ENCODE assay signal across 20 cellular contexts in genomic region chr6:17268114-17268513, GRCh38. TPM values are rescaled to one million over a fixed set of nuclear protein-coding genes. Genes with fewer than 3 reads are reported as not detected.
DNase-seq lines count a peak whose midpoint lies in the region; ATAC-seq, FAIRE-seq and TF ChIP-seq lines count a peak whose summit lies in the region.
"Had no signal": no experiment of that assay in that cellular context is flagged by ENCODE, and none has a peak within 500 bp of the region (broad histone marks: within the 10 kb centered on the region; RNA-seq: fewer than 3 reads in every experiment).

No MANE protein-coding gene starts in this region.

- H3K9me3 ChIP-seq in SK-N-SH: no peaks in the 10 kb centered on the region
- H3K9me3 ChIP-seq in RWPE2 (ENCODE audit: severe bottlenecking): no peaks in the 10 kb centered on the region
- H3K9me3 ChIP-seq: BLaER1 had no signal

- no peak for TF ChIP-seq EP300 in SK-N-SH (IDR thresholded peaks at IDR 0.05; ENCODE audit: borderline replicate concordance in 1 of 2, low read depth in 1 of 2, low read length in 1 of 2)

- no peaks in the 10 kb centered on the region for H3F3A ChIP-seq in SK-N-SH (replicated peaks; ENCODE audit: insufficient read depth)

- H3K4me2 ChIP-seq in SK-N-SH: no peak overlapping the region
- H3K4me2 ChIP-seq: BLaER1 had no signal

- POLR2A ChIA-PET in SK-N-SH (lab: Yijun Ruan, JAX): no interaction called here

- H3K9me2 ChIP-seq in SK-N-SH: no peaks in the 10 kb centered on the region

- H3K36me3 ChIP-seq in SK-N-SH (replicated peaks in 1 of 2; ENCODE audit: control insufficient read depth in 1 of 2, insufficient read depth in 2 of 2, low read length in 1 of 2) (no peaks in the 10 kb centered on the region), RWPE2 (ENCODE audit: low read depth) (no peaks in the 10 kb centered on the region)
- H3K36me3 ChIP-seq: BLaER1 had no signal

- WGBS in SK-N-SH (ENCODE audit: low lambda C conversion rate): 69% methylated on average over 6 of the region's 6 CpGs

- H3K27me3 ChIP-seq in SK-N-SH (ENCODE audit: insufficient read depth) (no peaks in the 10 kb centered on the region), RWPE2 (ENCODE audit: insufficient read depth, poor library complexity, severe bottlenecking) (no peaks in the 10 kb centered on the region)
- H3K27me3 ChIP-seq: BLaER1 had no signal

- no peak for TF ChIP-seq RAD21 in SK-N-SH (IDR thresholded peaks at IDR 0.05; ENCODE audit: low read length)

- TF ChIP-seq CTCF in SK-N-SH (IDR thresholded peaks at IDR 0.05) (no peak), RWPE2 (IDR thresholded peaks at IDR 0.05; ENCODE audit: poor library complexity, severe bottlenecking) (no peak), epithelial cell of esophagus (IDR thresholded peaks at IDR 0.05; ENCODE audit: insufficient read depth, low read depth, low read length, missing control alignments) (no peak)

- no peak for FAIRE-seq in urothelium cell line (lab: Jason Lieb, UNC)
- FAIRE-seq: GM12878 had no signal

- no peaks in the 10 kb centered on the region for H3K79me2 ChIP-seq in SK-N-SH (ENCODE audit: insufficient read depth)

- DNase-seq in SK-N-SH: no peak
- DNase-seq in RWPE2 (ENCODE audit: low spot score): no peak
- peak; percentile 6 for DNase-seq in epithelial cell of esophagus (ENCODE audit: low read depth)
- DNase-seq in urothelium cell line (ENCODE audit: low spot score): peak; percentile 31
- no peak for DNase-seq in activated naive CD4-positive, alpha-beta T cell (lab: John Stamatoyannopoulos, UW)
- DNase-seq in SKM-1 (lab: John Stamatoyannopoulos, UW; ENCODE audit: unreplicated experiment): no peak
- DNase-seq: 8988T; CD8-positive, alpha-beta memory T cell; Karpas-422; MV-4-11; NCI-H1436 treated with DMSO at 0.1 percent for 48 hours; NCI-H2081; NCI-H2227 treated with DMSO at 0.1 percent for 48 hours; NCI-H526; NK-92 treated with Interleukin-12 subunit alpha and Interleukin-12 subunit beta, amount 100 ng/mL, for 24 hours had no signal

- no peak overlapping the region for H3K4me3 ChIP-seq in SK-N-SH (ENCODE audit: low read depth in 2 of 2, low read length in 1 of 2)
- H3K4me3 ChIP-seq in RWPE2 (ENCODE audit: severe bottlenecking): no peak overlapping the region
- H3K4me3 ChIP-seq in epithelial cell of esophagus (ENCODE audit: low read length): no peak overlapping the region
- H3K4me3 ChIP-seq: BLaER1, GM12878 had no signal

- H3K27ac ChIP-seq in SK-N-SH (ENCODE audit: low read depth in 2 of 2, low read length in 1 of 2) (no peak overlapping the region), RWPE2 (ENCODE audit: poor library complexity, severe bottlenecking) (no peak overlapping the region)
- H3K27ac ChIP-seq: BLaER1, HL-60 had no signal

- CTCF ChIA-PET in SK-N-SH (lab: Yijun Ruan, JAX): interaction anchor here (1.3 kb wide), 1 partner anchor 316 kb away, joined by 3 read pairs; no protein-coding TSS in a partner anchor

- no peak overlapping the region for H3K9ac ChIP-seq in SK-N-SH
- H3K9ac ChIP-seq: BLaER1 had no signal

- no peak overlapping the region for H2AFZ ChIP-seq in SK-N-SH (ENCODE audit: low read depth)

- no peaks in the 10 kb centered on the region for H4K20me1 ChIP-seq in SK-N-SH (ENCODE audit: insufficient read depth)
- H4K20me1 ChIP-seq: BLaER1 had no signal

- peak; percentile 34; the same call in 2 of the 3 replicates for ATAC-seq in SK-N-SH treated with all-trans-retinoic acid at 6 μM for 48 hours
- peak; percentile 67; the same call in 2 of the 3 replicates for ATAC-seq in RWPE2 (ENCODE audit: low read depth)
- ATAC-seq in HG02884 (IDR thresholded peaks at IDR 0.05; ENCODE audit: unreplicated experiment): no peak
- ATAC-seq: GM12878 had no signal

- no peaks in the 10 kb centered on the region for H3K4me1 ChIP-seq in SK-N-SH (ENCODE audit: control insufficient read depth in 1 of 2, insufficient read depth in 2 of 2, low read depth in 1 of 2, low read length in 1 of 2)
- H3K4me1 ChIP-seq in RWPE2 (ENCODE audit: insufficient read depth, poor library complexity, severe bottlenecking): no peaks in the 10 kb centered on the region
- H3K4me1 ChIP-seq: BLaER1 had no signal

TF ChIP-seq in SK-N-SH treated with all-trans-retinoic acid at 6 μM for 48 hours, 23 proteins besides CTCF, POLR2A, EP300 and RAD21:
- TF ChIP-seq SNAI2 (CRISPR knock-in tag; IDR thresholded peaks at IDR 0.05): no peak
- TF ChIP-seq GLIS3 (CRISPR knock-in tag; IDR thresholded peaks at IDR 0.05): no peak
- no peak for TF ChIP-seq ISL1 (CRISPR knock-in tag; IDR thresholded peaks at IDR 0.05)
- no peak for TF ChIP-seq TCF4 (CRISPR knock-in tag; IDR thresholded peaks at IDR 0.05; ENCODE audit: borderline replicate concordance)
TF ChIP-seq in SK-N-SH treated with all-trans-retinoic acid at 6 μM for 48 hours: peak in this region for 0.

TF ChIP-seq in SK-N-SH, 30 proteins besides CTCF, POLR2A, EP300 and RAD21:
- no peak for TF ChIP-seq TCF12 (IDR thresholded peaks at IDR 0.05)

RNA-seq across cellular contexts. Expression of gene RBM24, which starts 13.0 kb away (rescaled TPM):
- 0.19 and 0.20 TPM in 2 replicates for polyA plus RNA-seq in SK-N-SH (2012; rRNA removed)
- polyA plus RNA-seq in SK-N-SH (2012; cell fraction: cytosol; rRNA removed): 0.08 and 0.10 TPM in 2 replicates
- polyA plus RNA-seq in SK-N-SH (2012; cell fraction: nucleus; rRNA removed): 0.19 and 0.31 TPM in 2 replicates

Comparison
In these comparisons a context has a peak if more than half of its experiments do, and no peak if none do; other contexts are left out.
1. DNase-seq: peak in epithelial cell of esophagus (single experiment) and urothelium cell line (single experiment); none in SK-N-SH (single experiment), RWPE2 (single experiment), activated naive CD4-positive, alpha-beta T cell (0 of 4) and SKM-1 (single experiment).